ENCODE assay signal across 24 cellular contexts in the genomic region with DNA sequence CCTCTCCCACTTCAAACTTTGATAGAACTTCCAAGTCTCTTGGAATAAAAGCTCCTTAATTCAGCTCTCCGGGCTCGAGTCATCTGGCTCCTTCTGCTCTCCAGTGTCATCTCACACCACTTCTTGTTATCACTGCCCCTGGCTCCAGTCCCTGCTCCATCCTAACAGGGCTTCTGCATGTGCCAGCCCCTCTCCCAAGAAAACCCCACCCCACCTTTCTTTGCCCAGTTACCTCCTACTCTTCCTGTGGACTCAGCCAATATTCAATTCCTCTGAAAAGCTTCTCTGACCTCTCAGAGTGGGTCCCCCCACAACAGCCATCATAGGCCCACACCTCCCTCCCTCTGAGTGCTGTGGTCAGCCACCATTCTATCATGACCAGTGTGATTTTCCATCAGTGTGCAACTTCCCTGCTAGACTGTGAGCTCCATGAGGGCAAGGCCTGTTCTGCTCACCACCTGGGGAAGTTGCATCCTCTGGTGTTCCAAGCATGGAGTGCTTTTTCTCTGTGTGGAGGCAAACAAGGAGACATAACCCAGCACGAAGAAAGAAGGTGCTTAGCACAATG.
DNase-seq lines count a peak whose midpoint lies in the region; ATAC-seq and TF ChIP-seq lines count a peak whose summit lies in the region.
"Had no signal": no experiment of that assay in that cellular context is flagged by ENCODE, and none has a peak within 500 bp of the region (broad histone marks: within the 10 kb centered on the region; RNA-seq: fewer than 3 reads in every experiment).

No MANE protein-coding gene starts in this region.

- no peak for TF ChIP-seq CTCF in PC-3 (conservative IDR thresholded peaks at IDR 0.05; ENCODE audit: low read depth, low read length)
- no peak for TF ChIP-seq CTCF in uterus (IDR thresholded peaks at IDR 0.05)

- DNase-seq in caudate nucleus (lab: John Stamatoyannopoulos, UW) (no peak), right cardiac atrium (no peak), sciatic nerve (ENCODE audit: low spot score) (no peak), PC-3 (no peak), DMS 273 (lab: John Stamatoyannopoulos, UW; ENCODE audit: unreplicated experiment) (no peak), uterus (no peak), 8988T (no peak)
- DNase-seq: activated CD4-positive, alpha-beta memory T cell treated with anti-CD3 and anti-CD28 coated beads for 36 hours; activated CD4-positive, CD25-positive, alpha-beta regulatory T cell treated with anti-CD3 and anti-CD28 coated beads, Interleukin-2, amount 50 U/mL, for 72 hours; activated naive CD4-positive, alpha-beta T cell treated with Interleukin-2 at 50 U/mL for 16 hours; midbrain; MM.1S; naive thymus-derived CD4-positive, alpha-beta T cell; NCI-H2029 treated with DMSO at 0.1 percent for 48 hours; NCI-H524 treated with DMSO at 0.1 percent for 48 hours; NK-92 treated with Interleukin-12 subunit alpha and Interleukin-12 subunit beta, amount 100 ng/mL, for 24 hours; PC-9; SHP77; stimulated activated CD4-positive, alpha-beta T cell treated with anti-CD3 and anti-CD28 coated beads, Interleukin-2, amount 100 ng/mL, for 24 hours; stimulated activated naive CD8-positive, alpha-beta T cell treated with anti-CD3 and anti-CD28 coated beads, Interleukin-15, Interleukin-2, amounts not matched to agents 100 U/mL and 50 U/mL, for 24 hours; T-helper 2 cell had no signal

- no peaks in the 10 kb centered on the region for H3K9me2 ChIP-seq in PC-3 (replicated peaks; ENCODE audit: low read length)

- H4K20me1 ChIP-seq in BLaER1 treated with 17β-estradiol and CSF1 and Interleukin-3, amounts not matched to agents 10 nM and 100 nM = no peaks in the 10 kb centered on the region
- H4K20me1 ChIP-seq in PC-3 (ENCODE audit: low read length) = no peaks in the 10 kb centered on the region

- BruUV-seq in PC-3 (replicated peaks; lab: Mats Ljungman, UMichigan) = no TSS peak

- H2AFZ ChIP-seq in PC-3 (ENCODE audit: low read length) = no peak overlapping the region
- H2AFZ ChIP-seq: PC-9 had no signal

- H3K4me2 ChIP-seq in BLaER1 treated with 17β-estradiol and CSF1 and Interleukin-3, amounts not matched to agents 10 nM and 100 nM = peak overlapping the region in 7 of 11 experiments; percentile 31 to 65 (median 43); a peak in 9 of 22 replicates
- H3K4me2 ChIP-seq in PC-3 (ENCODE audit: low read length) = no peak overlapping the region
- H3K4me2 ChIP-seq: KMS-11, PC-9 had no signal

- H3K27me3 ChIP-seq in BLaER1 treated with 17β-estradiol and CSF1 and Interleukin-3, amounts not matched to agents 10 nM and 100 nM = no peaks in the 10 kb centered on the region
- H3K27me3 ChIP-seq in right cardiac atrium (ENCODE audit: control insufficient read depth, insufficient read depth) (no peaks in the 10 kb centered on the region), PC-3 (ENCODE audit: low read length) (peaks cover 23% of the 10 kb centered on the region; the same call in 1 of the 2 replicates), uterus (no peaks in the 10 kb centered on the region)
- H3K27me3 ChIP-seq: tibial nerve had no signal

- H3K4me1 ChIP-seq in BLaER1 treated with 17β-estradiol and CSF1 and Interleukin-3, amounts not matched to agents 10 nM and 100 nM = peaks cover 0 to 20% (median 10%) of the 10 kb centered on the region in 10 experiments; a peak in 16 of 20 replicates
- H3K4me1 ChIP-seq in right cardiac atrium (ENCODE audit: control insufficient read depth, insufficient read depth, low read length) (peaks cover 19% of the 10 kb centered on the region), PC-3 (ENCODE audit: insufficient read depth, low read length) (no peaks in the 10 kb centered on the region), uterus (no peaks in the 10 kb centered on the region)

- no peak overlapping the region for H3K27ac ChIP-seq in BLaER1 treated with 17β-estradiol and CSF1 and Interleukin-3, amounts not matched to agents 10 nM and 100 nM
- peak overlapping the region; percentile 2 for H3K27ac ChIP-seq in caudate nucleus (ENCODE audit: low read depth, low read length)
- peak overlapping the region; percentile 22 for H3K27ac ChIP-seq in right cardiac atrium (ENCODE audit: low read length)
- H3K27ac ChIP-seq in PC-3 (ENCODE audit: low read length) = no peak overlapping the region
- H3K27ac ChIP-seq in uterus = peak overlapping the region in 1 of 2 donors; percentile 19
- H3K27ac ChIP-seq: KMS-11, PC-9, tibial nerve had no signal

- no peaks in the 10 kb centered on the region for H3F3A ChIP-seq in PC-3 (ENCODE audit: low read length, unreplicated experiment)

- no peaks in the 10 kb centered on the region for H3K36me3 ChIP-seq in BLaER1 treated with 17β-estradiol and CSF1 and Interleukin-3, amounts not matched to agents 10 nM and 100 nM
- no peaks in the 10 kb centered on the region for H3K36me3 ChIP-seq in PC-3 (ENCODE audit: low read depth, low read length)
- H3K36me3 ChIP-seq in uterus = no peaks in the 10 kb centered on the region
- H3K36me3 ChIP-seq: tibial nerve had no signal

- peak in 1 of 2 donors; percentile 15 for ATAC-seq in right cardiac atrium
- peak; percentile 46 for ATAC-seq in sciatic nerve
- ATAC-seq in PC-3 = no peak
- ATAC-seq: naive thymus-derived CD4-positive, alpha-beta T cell; stimulated activated naive CD8-positive, alpha-beta T cell treated with anti-CD3 and anti-CD28 coated beads, Interleukin-15, Interleukin-2, amounts not matched to agents 100 U/mL and 50 U/mL, for 24 hours had no signal

- H3K79me2 ChIP-seq in PC-3 (ENCODE audit: low read length) = no peaks in the 10 kb centered on the region

- intact Hi-C loops in right cardiac atrium (cut with DNase I) = no loop called here
- intact Hi-C loops in sciatic nerve (cut with DNase I) = no loop called here
- intact Hi-C loops in PC-3 (cut with micrococcal nuclease) = no loop called here
- intact Hi-C loops in uterus (cut with DNase I; ENCODE audit: low total_unique reads) = no loop called here

- H3K9ac ChIP-seq in BLaER1 treated with 17β-estradiol and CSF1 and Interleukin-3, amounts not matched to agents 10 nM and 100 nM = no peak overlapping the region
- no peak overlapping the region for H3K9ac ChIP-seq in PC-3 (ENCODE audit: low read length)
- H3K9ac ChIP-seq: KMS-11 had no signal

- 34% methylated on average over 3 of the region's 3 CpGs for WGBS in right cardiac atrium

- no peak for TF ChIP-seq POLR2A in uterus (IDR thresholded peaks at IDR 0.05)

- no peaks in the 10 kb centered on the region for H3K9me3 ChIP-seq in BLaER1 treated with 17β-estradiol and CSF1 and Interleukin-3, amounts not matched to agents 10 nM and 100 nM (replicated peaks in 1 of 11)
- H3K9me3 ChIP-seq in right cardiac atrium (ENCODE audit: control insufficient read depth, low read length) (no peaks in the 10 kb centered on the region), PC-3 (ENCODE audit: low read length) (no peaks in the 10 kb centered on the region), uterus (no peaks in the 10 kb centered on the region)
- H3K9me3 ChIP-seq: tibial nerve had no signal

- CTCF ChIA-PET in PC-3 (lab: Charles Lee) = no interaction called here

- POLR2A ChIA-PET in PC-3 (lab: Charles Lee; ENCODE audit: unreplicated experiment) = no interaction called here

- H3K4me3 ChIP-seq in BLaER1 treated with 17β-estradiol and CSF1 and Interleukin-3, amounts not matched to agents 10 nM and 100 nM = no peak overlapping the region
- H3K4me3 ChIP-seq in right cardiac atrium (ENCODE audit: low read length) (no peak overlapping the region), PC-3 (ENCODE audit: low read length) (no peak overlapping the region), uterus (no peak overlapping the region)
- H3K4me3 ChIP-seq: PC-9, tibial nerve had no signal

Comparison
In these comparisons a context has a peak if more than half of its experiments do, and no peak if none do; other contexts are left out.
1. H3K27ac ChIP-seq: peak in caudate nucleus (single experiment) and right cardiac atrium (single experiment); none in BLaER1 treated with 17β-estradiol and CSF1 and Interleukin-3, amounts not matched to agents 10 nM and 100 nM (0 of 11) and PC-3 (single experiment).